ENCODE assay signal across 1 cellular context in the genomic region with DNA sequence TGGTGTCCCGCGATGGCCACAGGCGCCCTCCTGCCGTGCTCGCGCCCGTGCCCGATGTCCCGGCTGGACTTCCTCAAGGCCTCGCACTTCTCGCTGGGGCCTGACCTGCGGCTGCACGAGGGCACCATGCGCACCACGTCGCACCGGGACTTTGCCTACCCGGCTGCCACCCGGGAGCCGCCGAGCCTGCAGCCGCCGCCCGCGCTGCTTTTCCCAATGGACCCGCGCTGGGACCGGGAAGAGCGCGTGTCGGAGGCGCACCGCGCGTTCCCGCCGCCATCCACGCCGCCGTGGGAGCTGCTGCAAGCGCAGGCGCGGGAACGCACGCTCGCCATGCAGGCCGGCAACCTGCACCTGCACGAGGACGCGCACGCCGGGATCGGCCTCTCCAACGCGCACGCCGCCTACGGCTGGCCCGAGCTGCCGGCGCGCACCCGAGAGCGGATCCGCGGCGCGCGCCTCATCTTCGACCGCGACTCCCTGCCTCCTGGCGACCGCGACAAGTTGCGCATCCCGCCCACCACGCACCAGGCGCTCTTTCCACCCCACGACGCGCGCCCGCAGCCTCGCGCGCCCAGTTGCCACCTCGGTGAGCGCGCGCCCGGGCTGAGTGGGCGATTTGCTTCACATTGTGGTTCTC.
TF ChIP-seq lines count a peak whose summit lies in the region.

No MANE protein-coding gene starts in this region.

TF ChIP-seq in HepG2, 621 proteins besides CTCF, POLR2A, EP300 and RAD21 (continued from another document and continues in another):
- TF ChIP-seq, protein P1, sequence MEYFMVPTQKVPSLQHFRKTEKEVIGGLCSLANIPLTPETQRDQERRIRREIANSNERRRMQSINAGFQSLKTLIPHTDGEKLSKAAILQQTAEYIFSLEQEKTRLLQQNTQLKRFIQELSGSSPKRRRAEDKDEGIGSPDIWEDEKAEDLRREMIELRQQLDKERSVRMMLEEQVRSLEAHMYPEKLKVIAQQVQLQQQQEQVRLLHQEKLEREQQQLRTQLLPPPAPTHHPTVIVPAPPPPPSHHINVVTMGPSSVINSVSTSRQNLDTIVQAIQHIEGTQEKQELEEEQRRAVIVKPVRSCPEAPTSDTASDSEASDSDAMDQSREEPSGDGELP (IDR thresholded peaks at IDR 0.05; ENCODE audit: borderline replicate concordance, low read depth): no peak
- TF ChIP-seq TBX2 (CRISPR knock-in tag; IDR thresholded peaks at IDR 0.05; ENCODE audit: borderline replicate concordance) (peak; percentile 60; the same call in 1 of the 2 replicates), ZBTB20 (CRISPR knock-in tag; IDR thresholded peaks at IDR 0.05; ENCODE audit: borderline replicate concordance, low read depth) (no peak), ZFP62 (CRISPR knock-in tag; IDR thresholded peaks at IDR 0.05) (no peak), AKAP8 (CRISPR knock-in tag; IDR thresholded peaks at IDR 0.05) (0 out of 2 replicates have a peak, but pooled peaks have one; percentile 54), ASH2L (IDR thresholded peaks at IDR 0.05; ENCODE audit: insufficient read length, low read depth, low read length) (no peak), SMC3 (IDR thresholded peaks at IDR 0.05; ENCODE audit: low read length) (no peak), NCOA1 (CRISPR knock-in tag; IDR thresholded peaks at IDR 0.05) (no peak), XBP1 (CRISPR knock-in tag; IDR thresholded peaks at IDR 0.05) (no peak), ZFY (CRISPR knock-in tag; IDR thresholded peaks at IDR 0.05) (peak; percentile 67), ZNF205 (CRISPR knock-in tag; IDR thresholded peaks at IDR 0.05) (no peak), ZNF709 (CRISPR knock-in tag; IDR thresholded peaks at IDR 0.05) (peak; percentile 87; the same call in 1 of the 2 replicates), NR2F2 (IDR thresholded peaks at IDR 0.05; ENCODE audit: borderline replicate concordance, low read depth) (no peak), MAZ (IDR thresholded peaks at IDR 0.05; ENCODE audit: borderline replicate concordance, low read depth, low read length) (no peak), MAZ (CRISPR knock-in tag; IDR thresholded peaks at IDR 0.05; ENCODE audit: low read depth) (peak; percentile 64; the same call in 1 of the 2 replicates), ZSCAN20 (CRISPR knock-in tag; IDR thresholded peaks at IDR 0.05; ENCODE audit: borderline replicate concordance) (peak; percentile 57; the same call in 1 of the 2 replicates), ZNF432 (CRISPR knock-in tag; IDR thresholded peaks at IDR 0.05; ENCODE audit: borderline replicate concordance) (no peak), NCOA2 (CRISPR knock-in tag; IDR thresholded peaks at IDR 0.05) (no peak), ZNF737 (CRISPR knock-in tag; IDR thresholded peaks at IDR 0.05; ENCODE audit: borderline replicate concordance) (no peak), HNRNPH1 (optimal IDR thresholded peaks at IDR 0.05; ENCODE audit: low read depth, low read length) (no peak), FOXC1 (CRISPR knock-in tag; IDR thresholded peaks at IDR 0.05; ENCODE audit: borderline replicate concordance) (peak; percentile 58; the same call in 1 of the 2 replicates), SPEN (CRISPR knock-in tag; IDR thresholded peaks at IDR 0.05; ENCODE audit: low read depth) (peak; percentile 66), ZNF629 (CRISPR knock-in tag; conservative IDR thresholded peaks at IDR 0.05) (no peak; the same call in 1 of the 2 replicates), NFKB2 (CRISPR knock-in tag; IDR thresholded peaks at IDR 0.05; ENCODE audit: borderline replicate concordance) (peak; percentile 94; the same call in 1 of the 2 replicates), MXD4 (CRISPR knock-in tag; IDR thresholded peaks at IDR 0.05) (peak; percentile 64; the same call in 1 of the 2 replicates)
- TF ChIP-seq, protein P2, sequence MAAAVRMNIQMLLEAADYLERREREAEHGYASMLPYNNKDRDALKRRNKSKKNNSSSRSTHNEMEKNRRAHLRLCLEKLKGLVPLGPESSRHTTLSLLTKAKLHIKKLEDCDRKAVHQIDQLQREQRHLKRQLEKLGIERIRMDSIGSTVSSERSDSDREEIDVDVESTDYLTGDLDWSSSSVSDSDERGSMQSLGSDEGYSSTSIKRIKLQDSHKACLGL (CRISPR knock-in tag; IDR thresholded peaks at IDR 0.05): peak; percentile 84
- TF ChIP-seq, protein P3, sequence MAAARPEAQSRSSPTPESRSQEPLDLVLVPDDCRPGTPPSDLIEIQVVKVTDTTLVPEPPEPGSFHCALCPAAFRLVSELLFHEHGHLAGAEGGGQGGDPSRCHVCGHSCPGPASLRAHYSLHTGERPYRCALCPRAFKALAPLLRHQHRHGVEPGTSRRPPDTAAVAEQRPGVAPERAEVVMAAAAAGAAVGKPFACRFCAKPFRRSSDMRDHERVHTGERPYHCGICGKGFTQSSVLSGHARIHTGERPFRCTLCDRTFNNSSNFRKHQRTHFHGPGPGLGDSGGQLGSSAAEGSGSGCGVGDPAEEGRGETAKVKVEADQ (CRISPR knock-in tag; IDR thresholded peaks at IDR 0.05; ENCODE audit: borderline replicate concordance): peak; percentile 38; the same call in 1 of the 2 replicates
- TF ChIP-seq, protein P4, sequence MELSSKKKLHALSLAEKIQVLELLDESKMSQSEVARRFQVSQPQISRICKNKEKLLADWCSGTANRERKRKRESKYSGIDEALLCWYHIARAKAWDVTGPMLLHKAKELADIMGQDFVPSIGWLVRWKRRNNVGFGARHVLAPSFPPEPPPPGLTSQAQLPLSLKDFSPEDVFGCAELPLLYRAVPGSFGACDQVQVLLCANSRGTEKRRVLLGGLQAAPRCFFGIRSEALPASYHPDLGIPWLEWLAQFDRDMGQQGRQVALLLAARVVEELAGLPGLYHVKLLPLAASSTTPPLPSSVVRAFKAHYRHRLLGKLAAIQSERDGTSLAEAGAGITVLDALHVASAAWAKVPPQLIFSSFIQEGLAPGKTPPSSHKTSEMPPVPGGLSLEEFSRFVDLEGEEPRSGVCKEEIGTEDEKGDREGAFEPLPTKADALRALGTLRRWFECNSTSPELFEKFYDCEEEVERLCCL (CRISPR knock-in tag; IDR thresholded peaks at IDR 0.05; ENCODE audit: borderline replicate concordance): no peak
- TF ChIP-seq, protein P5, sequence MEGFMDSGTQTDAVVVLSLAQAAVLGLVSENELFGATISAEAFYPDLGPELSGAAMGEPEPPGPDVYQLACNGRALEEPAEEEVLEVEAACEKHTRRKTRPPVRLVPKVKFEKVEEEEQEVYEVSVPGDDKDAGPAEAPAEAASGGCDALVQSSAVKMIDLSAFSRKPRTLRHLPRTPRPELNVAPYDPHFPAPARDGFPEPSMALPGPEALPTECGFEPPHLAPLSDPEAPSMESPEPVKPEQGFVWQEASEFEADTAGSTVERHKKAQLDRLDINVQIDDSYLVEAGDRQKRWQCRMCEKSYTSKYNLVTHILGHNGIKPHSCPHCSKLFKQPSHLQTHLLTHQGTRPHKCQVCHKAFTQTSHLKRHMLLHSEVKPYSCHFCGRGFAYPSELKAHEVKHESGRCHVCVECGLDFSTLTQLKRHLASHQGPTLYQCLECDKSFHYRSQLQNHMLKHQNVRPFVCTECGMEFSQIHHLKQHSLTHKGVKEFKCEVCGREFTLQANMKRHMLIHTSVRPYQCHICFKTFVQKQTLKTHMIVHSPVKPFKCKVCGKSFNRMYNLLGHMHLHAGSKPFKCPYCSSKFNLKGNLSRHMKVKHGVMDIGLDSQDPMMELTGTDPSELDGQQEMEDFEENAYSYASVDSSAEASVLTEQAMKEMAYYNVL (CRISPR knock-in tag; IDR thresholded peaks at IDR 0.05; ENCODE audit: borderline replicate concordance): peak; percentile 24; the same call in 1 of the 2 replicates
- TF ChIP-seq, protein P6, sequence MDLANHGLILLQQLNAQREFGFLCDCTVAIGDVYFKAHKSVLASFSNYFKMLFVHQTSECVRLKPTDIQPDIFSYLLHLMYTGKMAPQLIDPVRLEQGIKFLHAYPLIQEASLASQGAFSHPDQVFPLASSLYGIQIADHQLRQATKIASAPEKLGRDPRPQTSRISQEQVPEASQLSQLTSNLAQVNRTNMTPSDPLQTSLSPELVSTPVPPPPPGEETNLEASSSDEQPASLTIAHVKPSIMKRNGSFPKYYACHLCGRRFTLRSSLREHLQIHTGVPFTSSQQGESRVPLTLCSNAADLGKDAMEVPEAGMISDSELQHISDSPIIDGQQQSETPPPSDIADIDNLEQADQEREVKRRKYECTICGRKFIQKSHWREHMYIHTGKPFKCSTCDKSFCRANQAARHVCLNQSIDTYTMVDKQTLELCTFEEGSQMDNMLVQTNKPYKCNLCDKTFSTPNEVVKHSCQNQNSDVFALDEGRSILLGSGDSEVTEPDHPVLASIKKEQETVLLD (CRISPR knock-in tag; IDR thresholded peaks at IDR 0.05; ENCODE audit: low read depth): peak; percentile 72; the same call in 1 of the 2 replicates
- TF ChIP-seq, protein P7, sequence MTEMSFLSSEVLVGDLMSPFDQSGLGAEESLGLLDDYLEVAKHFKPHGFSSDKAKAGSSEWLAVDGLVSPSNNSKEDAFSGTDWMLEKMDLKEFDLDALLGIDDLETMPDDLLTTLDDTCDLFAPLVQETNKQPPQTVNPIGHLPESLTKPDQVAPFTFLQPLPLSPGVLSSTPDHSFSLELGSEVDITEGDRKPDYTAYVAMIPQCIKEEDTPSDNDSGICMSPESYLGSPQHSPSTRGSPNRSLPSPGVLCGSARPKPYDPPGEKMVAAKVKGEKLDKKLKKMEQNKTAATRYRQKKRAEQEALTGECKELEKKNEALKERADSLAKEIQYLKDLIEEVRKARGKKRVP (CRISPR knock-in tag; IDR thresholded peaks at IDR 0.05): 0 out of 4 replicates have a peak, but pooled peaks of 1 of the 2 experiments have one; percentile 10
- TF ChIP-seq, protein P8, sequence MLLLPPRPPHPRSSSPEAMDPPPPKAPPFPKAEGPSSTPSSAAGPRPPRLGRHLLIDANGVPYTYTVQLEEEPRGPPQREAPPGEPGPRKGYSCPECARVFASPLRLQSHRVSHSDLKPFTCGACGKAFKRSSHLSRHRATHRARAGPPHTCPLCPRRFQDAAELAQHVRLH (CRISPR knock-in tag; IDR thresholded peaks at IDR 0.05; ENCODE audit: borderline replicate concordance, low read depth): no peak
- TF ChIP-seq, protein P9, sequence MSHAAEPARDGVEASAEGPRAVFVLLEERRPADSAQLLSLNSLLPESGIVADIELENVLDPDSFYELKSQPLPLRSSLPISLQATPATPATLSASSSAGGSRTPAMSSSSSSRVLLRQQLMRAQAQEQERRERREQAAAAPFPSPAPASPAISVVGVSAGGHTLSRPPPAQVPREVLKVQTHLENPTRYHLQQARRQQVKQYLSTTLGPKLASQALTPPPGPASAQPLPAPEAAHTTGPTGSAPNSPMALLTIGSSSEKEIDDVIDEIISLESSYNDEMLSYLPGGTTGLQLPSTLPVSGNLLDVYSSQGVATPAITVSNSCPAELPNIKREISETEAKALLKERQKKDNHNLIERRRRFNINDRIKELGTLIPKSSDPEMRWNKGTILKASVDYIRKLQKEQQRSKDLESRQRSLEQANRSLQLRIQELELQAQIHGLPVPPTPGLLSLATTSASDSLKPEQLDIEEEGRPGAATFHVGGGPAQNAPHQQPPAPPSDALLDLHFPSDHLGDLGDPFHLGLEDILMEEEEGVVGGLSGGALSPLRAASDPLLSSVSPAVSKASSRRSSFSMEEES (CRISPR knock-in tag; IDR thresholded peaks at IDR 0.05): no peak
- TF ChIP-seq, protein P10, sequence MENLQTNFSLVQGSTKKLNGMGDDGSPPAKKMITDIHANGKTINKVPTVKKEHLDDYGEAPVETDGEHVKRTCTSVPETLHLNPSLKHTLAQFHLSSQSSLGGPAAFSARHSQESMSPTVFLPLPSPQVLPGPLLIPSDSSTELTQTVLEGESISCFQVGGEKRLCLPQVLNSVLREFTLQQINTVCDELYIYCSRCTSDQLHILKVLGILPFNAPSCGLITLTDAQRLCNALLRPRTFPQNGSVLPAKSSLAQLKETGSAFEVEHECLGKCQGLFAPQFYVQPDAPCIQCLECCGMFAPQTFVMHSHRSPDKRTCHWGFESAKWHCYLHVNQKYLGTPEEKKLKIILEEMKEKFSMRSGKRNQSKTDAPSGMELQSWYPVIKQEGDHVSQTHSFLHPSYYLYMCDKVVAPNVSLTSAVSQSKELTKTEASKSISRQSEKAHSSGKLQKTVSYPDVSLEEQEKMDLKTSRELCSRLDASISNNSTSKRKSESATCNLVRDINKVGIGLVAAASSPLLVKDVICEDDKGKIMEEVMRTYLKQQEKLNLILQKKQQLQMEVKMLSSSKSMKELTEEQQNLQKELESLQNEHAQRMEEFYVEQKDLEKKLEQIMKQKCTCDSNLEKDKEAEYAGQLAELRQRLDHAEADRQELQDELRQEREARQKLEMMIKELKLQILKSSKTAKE (CRISPR knock-in tag; IDR thresholded peaks at IDR 0.05; ENCODE audit: borderline replicate concordance): no peak
- TF ChIP-seq, protein P11, sequence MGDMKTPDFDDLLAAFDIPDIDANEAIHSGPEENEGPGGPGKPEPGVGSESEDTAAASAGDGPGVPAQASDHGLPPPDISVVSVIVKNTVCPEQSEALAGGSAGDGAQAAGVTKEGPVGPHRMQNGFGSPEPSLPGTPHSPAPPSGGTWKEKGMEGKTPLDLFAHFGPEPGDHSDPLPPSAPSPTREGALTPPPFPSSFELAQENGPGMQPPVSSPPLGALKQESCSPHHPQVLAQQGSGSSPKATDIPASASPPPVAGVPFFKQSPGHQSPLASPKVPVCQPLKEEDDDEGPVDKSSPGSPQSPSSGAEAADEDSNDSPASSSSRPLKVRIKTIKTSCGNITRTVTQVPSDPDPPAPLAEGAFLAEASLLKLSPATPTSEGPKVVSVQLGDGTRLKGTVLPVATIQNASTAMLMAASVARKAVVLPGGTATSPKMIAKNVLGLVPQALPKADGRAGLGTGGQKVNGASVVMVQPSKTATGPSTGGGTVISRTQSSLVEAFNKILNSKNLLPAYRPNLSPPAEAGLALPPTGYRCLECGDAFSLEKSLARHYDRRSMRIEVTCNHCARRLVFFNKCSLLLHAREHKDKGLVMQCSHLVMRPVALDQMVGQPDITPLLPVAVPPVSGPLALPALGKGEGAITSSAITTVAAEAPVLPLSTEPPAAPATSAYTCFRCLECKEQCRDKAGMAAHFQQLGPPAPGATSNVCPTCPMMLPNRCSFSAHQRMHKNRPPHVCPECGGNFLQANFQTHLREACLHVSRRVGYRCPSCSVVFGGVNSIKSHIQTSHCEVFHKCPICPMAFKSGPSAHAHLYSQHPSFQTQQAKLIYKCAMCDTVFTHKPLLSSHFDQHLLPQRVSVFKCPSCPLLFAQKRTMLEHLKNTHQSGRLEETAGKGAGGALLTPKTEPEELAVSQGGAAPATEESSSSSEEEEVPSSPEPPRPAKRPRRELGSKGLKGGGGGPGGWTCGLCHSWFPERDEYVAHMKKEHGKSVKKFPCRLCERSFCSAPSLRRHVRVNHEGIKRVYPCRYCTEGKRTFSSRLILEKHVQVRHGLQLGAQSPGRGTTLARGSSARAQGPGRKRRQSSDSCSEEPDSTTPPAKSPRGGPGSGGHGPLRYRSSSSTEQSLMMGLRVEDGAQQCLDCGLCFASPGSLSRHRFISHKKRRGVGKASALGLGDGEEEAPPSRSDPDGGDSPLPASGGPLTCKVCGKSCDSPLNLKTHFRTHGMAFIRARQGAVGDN (CRISPR knock-in tag; IDR thresholded peaks at IDR 0.05): peak; percentile 98
- TF ChIP-seq, protein P12, sequence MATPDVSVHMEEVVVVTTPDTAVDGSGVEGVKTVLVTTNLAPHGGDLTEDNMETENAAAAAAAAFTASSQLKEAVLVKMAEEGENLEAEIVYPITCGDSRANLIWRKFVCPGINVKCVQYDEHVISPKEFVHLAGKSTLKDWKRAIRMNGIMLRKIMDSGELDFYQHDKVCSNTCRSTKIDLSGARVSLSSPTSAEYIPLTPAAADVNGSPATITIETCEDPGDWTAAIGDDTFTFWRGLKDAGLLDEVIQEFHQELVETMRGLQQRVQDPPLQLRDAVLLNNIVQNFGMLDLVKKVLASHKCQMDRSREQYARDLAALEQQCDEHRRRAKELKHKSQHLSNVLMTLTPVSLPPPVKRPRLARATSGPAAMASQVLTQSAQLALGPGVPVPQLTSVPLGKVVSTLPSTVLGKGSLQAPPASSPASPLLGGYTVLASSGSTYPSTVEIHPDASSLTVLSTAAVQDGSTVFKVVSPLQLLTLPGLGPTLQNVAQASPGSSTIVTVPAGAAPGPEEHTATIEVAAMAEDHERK (CRISPR knock-in tag; IDR thresholded peaks at IDR 0.05; ENCODE audit: low read depth): peak; percentile 52
